ENCODE assay signal across 14 cellular contexts in the genomic region with DNA sequence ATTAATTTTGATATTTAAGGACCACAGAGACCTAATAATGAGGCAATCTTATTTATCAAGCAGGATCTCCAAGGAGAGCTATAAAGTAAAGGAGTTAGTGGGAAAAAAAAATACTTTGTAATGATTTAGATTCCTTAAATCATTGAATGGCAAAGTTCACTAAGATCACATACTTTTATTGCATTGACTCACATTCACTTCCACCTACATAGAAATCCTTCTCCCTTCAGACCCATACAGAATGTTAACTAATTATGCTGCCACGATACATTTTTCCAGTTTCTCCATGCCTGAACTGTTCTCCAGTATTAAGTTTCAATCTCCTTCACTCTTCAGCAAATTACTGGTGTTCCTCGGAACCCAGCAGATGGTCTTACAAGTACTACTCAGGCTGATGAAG.
"Had no signal": no experiment of that assay in that cellular context is flagged by ENCODE, and none has a peak within 500 bp of the region (broad histone marks: within the 10 kb centered on the region; RNA-seq: fewer than 3 reads in every experiment).

No MANE protein-coding gene starts in this region.

- DNase-seq: activated CD4-positive, alpha-beta memory T cell treated with anti-CD3 and anti-CD28 coated beads, Interleukin-2, amount 10 ng/mL, durations not matched to agents 7 days and 5 days; activated naive CD8-positive, alpha-beta T cell treated with anti-CD3 and anti-CD28 coated beads, Interleukin-2, amount 10 ng/mL, durations not matched to agents 7 days and 5 days; activated T-cell treated with anti-CD3 and anti-CD28 coated beads, Interleukin-2, amount 50 U/mL, for 72 hours; caudate nucleus; endodermal cell; immature natural killer cell; natural killer cell; sigmoid colon; stimulated activated CD4-positive, alpha-beta T cell treated with anti-CD3 and anti-CD28 coated beads, Interleukin-4, amount 100 ng/mL, for 24 hours; stimulated activated naive CD8-positive, alpha-beta T cell treated with anti-CD3 and anti-CD28 coated beads, Interleukin-15, amount 100 ng/mL, for 72 hours; T-helper 1 cell had no signal

- H3K27me3 ChIP-seq: sigmoid colon had no signal

- H3K36me3 ChIP-seq: prostate gland, sigmoid colon, thoracic aorta had no signal

- H3K4me1 ChIP-seq: prostate gland, sigmoid colon had no signal

- H3K4me3 ChIP-seq: prostate gland, sigmoid colon, thoracic aorta had no signal

- H3K27ac ChIP-seq: prostate gland, sigmoid colon, thoracic aorta, VCaP had no signal

- H3K9me3 ChIP-seq: prostate gland, sigmoid colon, thoracic aorta had no signal
